In genomic region chr1:117093091-117093534, GRCh38 we compare ENCODE assay signal across 1 cellular context.
TF ChIP-seq lines count a peak whose summit lies in the region.

No MANE protein-coding gene starts in this region.

TF ChIP-seq in K562, 482 proteins besides CTCF, POLR2A, EP300 and RAD21 (continued from another document and continues in another):
- TF ChIP-seq ZNF133 (CRISPR knock-in tag; IDR thresholded peaks at IDR 0.05) (no peak), NCOA1 (IDR thresholded peaks at IDR 0.05; ENCODE audit: low read depth) (no peak), SMARCA4 (IDR thresholded peaks at IDR 0.05) (peak; percentile 73), ZNF764 (CRISPR knock-in tag; IDR thresholded peaks at IDR 0.05; ENCODE audit: low read depth) (no peak), TOE1 (IDR thresholded peaks at IDR 0.05; ENCODE audit: borderline replicate concordance) (no peak), TOE1 (CRISPR knock-in tag; IDR thresholded peaks at IDR 0.05; ENCODE audit: borderline replicate concordance, low read depth) (no peak), MAFF (IDR thresholded peaks at IDR 0.05; ENCODE audit: low read length) (peak; percentile 70), ZNF318 (IDR thresholded peaks at IDR 0.05; ENCODE audit: borderline replicate concordance in 1 of 2, low read depth in 1 of 2) (no peak), RCOR1 (IDR thresholded peaks at IDR 0.05; ENCODE audit: borderline replicate concordance in 1 of 2, low read depth in 2 of 2, low read length in 2 of 2) (peak in 1 of 2 experiments; percentile 67; a peak in 1 of 4 replicates), ELF1 (tag; IDR thresholded peaks at IDR 0.05) (no peak), ZNF24 (IDR thresholded peaks at IDR 0.05) (no peak), SRF (CRISPR knock-in tag; IDR thresholded peaks at IDR 0.05) (peak in 1 of 2 experiments; percentile 49; a peak in 1 of 4 replicates), IRF2 (CRISPR knock-in tag; IDR thresholded peaks at IDR 0.05) (no peak), KAT7 (CRISPR knock-in tag; IDR thresholded peaks at IDR 0.05; ENCODE audit: borderline replicate concordance) (no peak), MNT (conservative IDR thresholded peaks at IDR 0.05) (peak; percentile 55 to 75), SIN3B (IDR thresholded peaks at IDR 0.05; ENCODE audit: low read depth) (no peak), ILF3 (IDR thresholded peaks at IDR 0.05; ENCODE audit: borderline replicate concordance) (no peak), ZNF644 (tag; IDR thresholded peaks at IDR 0.05; ENCODE audit: low read depth) (no peak), ZBTB12 (CRISPR knock-in tag; IDR thresholded peaks at IDR 0.05) (no peak), ZFP1 (CRISPR knock-in tag; IDR thresholded peaks at IDR 0.05) (no peak), ZNF41 (CRISPR knock-in tag; conservative IDR thresholded peaks at IDR 0.05) (no peak), CREM (IDR thresholded peaks at IDR 0.05; ENCODE audit: low read depth) (peak; percentile 32; the same call in 1 of the 2 replicates), ZNF324 (CRISPR knock-in tag; IDR thresholded peaks at IDR 0.05) (no peak), PHTF2 (CRISPR knock-in tag; IDR thresholded peaks at IDR 0.05) (no peak), BHLHE40 (IDR thresholded peaks at IDR 0.05; ENCODE audit: low read length) (peak; percentile 40; the same call in 1 of the 2 replicates), SMARCC2 (IDR thresholded peaks at IDR 0.05; ENCODE audit: low read depth) (0 out of 2 replicates have a peak, but pooled peaks have one; percentile 44), NR2C1 (IDR thresholded peaks at IDR 0.05) (no peak), NR2C1 (tag; IDR thresholded peaks at IDR 0.05) (no peak), SRSF1 (IDR thresholded peaks at IDR 0.05; ENCODE audit: low read depth, low read length) (no peak), ZFP30 (CRISPR knock-in tag; IDR thresholded peaks at IDR 0.05; ENCODE audit: borderline replicate concordance) (no peak), ETV1 (tag; conservative IDR thresholded peaks at IDR 0.05; ENCODE audit: low read depth) (no peak), SMAD2 (IDR thresholded peaks at IDR 0.05; ENCODE audit: low read depth, low read length) (no peak), RNF219 (CRISPR knock-in tag; IDR thresholded peaks at IDR 0.05) (no peak), DIDO1 (tag; IDR thresholded peaks at IDR 0.05; ENCODE audit: low read depth) (no peak), ELF2 (CRISPR knock-in tag; IDR thresholded peaks at IDR 0.05) (no peak), SREBF2 (CRISPR knock-in tag; IDR thresholded peaks at IDR 0.05) (no peak), CCAR2 (IDR thresholded peaks at IDR 0.05; ENCODE audit: low read depth, low read length) (no peak), SPI1 (IDR thresholded peaks at IDR 0.05; ENCODE audit: borderline replicate concordance, low read depth, low read length) (no peak), STAG1 (CRISPR knock-in tag; IDR thresholded peaks at IDR 0.05; ENCODE audit: borderline replicate concordance) (no peak)
- TF ChIP-seq, protein P1, sequence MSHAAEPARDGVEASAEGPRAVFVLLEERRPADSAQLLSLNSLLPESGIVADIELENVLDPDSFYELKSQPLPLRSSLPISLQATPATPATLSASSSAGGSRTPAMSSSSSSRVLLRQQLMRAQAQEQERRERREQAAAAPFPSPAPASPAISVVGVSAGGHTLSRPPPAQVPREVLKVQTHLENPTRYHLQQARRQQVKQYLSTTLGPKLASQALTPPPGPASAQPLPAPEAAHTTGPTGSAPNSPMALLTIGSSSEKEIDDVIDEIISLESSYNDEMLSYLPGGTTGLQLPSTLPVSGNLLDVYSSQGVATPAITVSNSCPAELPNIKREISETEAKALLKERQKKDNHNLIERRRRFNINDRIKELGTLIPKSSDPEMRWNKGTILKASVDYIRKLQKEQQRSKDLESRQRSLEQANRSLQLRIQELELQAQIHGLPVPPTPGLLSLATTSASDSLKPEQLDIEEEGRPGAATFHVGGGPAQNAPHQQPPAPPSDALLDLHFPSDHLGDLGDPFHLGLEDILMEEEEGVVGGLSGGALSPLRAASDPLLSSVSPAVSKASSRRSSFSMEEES (CRISPR knock-in tag; IDR thresholded peaks at IDR 0.05), result no peak
- TF ChIP-seq, protein P2, sequence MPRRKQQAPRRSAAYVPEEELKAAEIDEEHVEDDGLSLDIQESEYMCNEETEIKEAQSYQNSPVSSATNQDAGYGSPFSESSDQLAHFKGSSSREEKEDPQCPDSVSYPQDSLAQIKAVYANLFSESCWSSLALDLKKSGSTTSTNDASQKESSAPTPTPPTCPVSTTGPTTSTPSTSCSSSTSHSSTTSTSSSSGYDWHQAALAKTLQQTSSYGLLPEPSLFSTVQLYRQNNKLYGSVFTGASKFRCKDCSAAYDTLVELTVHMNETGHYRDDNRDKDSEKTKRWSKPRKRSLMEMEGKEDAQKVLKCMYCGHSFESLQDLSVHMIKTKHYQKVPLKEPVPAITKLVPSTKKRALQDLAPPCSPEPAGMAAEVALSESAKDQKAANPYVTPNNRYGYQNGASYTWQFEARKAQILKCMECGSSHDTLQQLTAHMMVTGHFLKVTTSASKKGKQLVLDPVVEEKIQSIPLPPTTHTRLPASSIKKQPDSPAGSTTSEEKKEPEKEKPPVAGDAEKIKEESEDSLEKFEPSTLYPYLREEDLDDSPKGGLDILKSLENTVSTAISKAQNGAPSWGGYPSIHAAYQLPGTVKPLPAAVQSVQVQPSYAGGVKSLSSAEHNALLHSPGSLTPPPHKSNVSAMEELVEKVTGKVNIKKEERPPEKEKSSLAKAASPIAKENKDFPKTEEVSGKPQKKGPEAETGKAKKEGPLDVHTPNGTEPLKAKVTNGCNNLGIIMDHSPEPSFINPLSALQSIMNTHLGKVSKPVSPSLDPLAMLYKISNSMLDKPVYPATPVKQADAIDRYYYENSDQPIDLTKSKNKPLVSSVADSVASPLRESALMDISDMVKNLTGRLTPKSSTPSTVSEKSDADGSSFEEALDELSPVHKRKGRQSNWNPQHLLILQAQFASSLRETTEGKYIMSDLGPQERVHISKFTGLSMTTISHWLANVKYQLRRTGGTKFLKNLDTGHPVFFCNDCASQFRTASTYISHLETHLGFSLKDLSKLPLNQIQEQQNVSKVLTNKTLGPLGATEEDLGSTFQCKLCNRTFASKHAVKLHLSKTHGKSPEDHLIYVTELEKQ (CRISPR knock-in tag; IDR thresholded peaks at IDR 0.05), result no peak
- TF ChIP-seq, protein P3, sequence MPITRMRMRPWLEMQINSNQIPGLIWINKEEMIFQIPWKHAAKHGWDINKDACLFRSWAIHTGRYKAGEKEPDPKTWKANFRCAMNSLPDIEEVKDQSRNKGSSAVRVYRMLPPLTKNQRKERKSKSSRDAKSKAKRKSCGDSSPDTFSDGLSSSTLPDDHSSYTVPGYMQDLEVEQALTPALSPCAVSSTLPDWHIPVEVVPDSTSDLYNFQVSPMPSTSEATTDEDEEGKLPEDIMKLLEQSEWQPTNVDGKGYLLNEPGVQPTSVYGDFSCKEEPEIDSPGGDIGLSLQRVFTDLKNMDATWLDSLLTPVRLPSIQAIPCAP (CRISPR knock-in tag; IDR thresholded peaks at IDR 0.05; ENCODE audit: borderline replicate concordance), result no peak
- TF ChIP-seq, protein P4, sequence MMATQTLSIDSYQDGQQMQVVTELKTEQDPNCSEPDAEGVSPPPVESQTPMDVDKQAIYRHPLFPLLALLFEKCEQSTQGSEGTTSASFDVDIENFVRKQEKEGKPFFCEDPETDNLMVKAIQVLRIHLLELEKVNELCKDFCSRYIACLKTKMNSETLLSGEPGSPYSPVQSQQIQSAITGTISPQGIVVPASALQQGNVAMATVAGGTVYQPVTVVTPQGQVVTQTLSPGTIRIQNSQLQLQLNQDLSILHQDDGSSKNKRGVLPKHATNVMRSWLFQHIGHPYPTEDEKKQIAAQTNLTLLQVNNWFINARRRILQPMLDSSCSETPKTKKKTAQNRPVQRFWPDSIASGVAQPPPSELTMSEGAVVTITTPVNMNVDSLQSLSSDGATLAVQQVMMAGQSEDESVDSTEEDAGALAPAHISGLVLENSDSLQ (IDR thresholded peaks at IDR 0.05), result peak; percentile 83
